29 cellular contexts compared by ENCODE assay signal in genomic region chr2:62277688-62278087, GRCh38.
"Had no signal": no experiment of that assay in that cellular context is flagged by ENCODE, and none has a peak within 500 bp of the region (broad histone marks: within the 10 kb centered on the region; RNA-seq: fewer than 3 reads in every experiment).

No MANE protein-coding gene starts in this region.

- ATAC-seq: activated CD8-positive, alpha-beta T cell treated with anti-CD3 and anti-CD28 coated beads for 36 hours; activated T-cell treated with anti-CD3 and anti-CD28 coated beads, Interleukin-2, amount 50 U/mL, for 72 hours; activated T-helper 17 cell treated with anti-CD3 and anti-CD28 coated beads, Interleukin-2, amount 50 U/mL, for 72 hours had no signal

- H3K27me3 ChIP-seq: ascending aorta, cardiac muscle cell, SJCRH30 had no signal

- H3K27ac ChIP-seq: ascending aorta, cardiac muscle cell, SJCRH30, SK-N-MC, WERI-Rb-1 had no signal

- H3K36me3 ChIP-seq: ascending aorta, cardiac muscle cell, SJCRH30, WERI-Rb-1 had no signal

- H3K4me3 ChIP-seq: ascending aorta, cardiac muscle cell, SJCRH30, SK-N-MC had no signal

- H3K4me1 ChIP-seq: ascending aorta, SJCRH30 had no signal

- DNase-seq: activated CD4-positive, alpha-beta T cell treated with anti-CD3 and anti-CD28 coated beads for 1 hour; activated CD4-positive, alpha-beta T cell treated with anti-CD3 and anti-CD28 coated beads for 48 hours; activated CD4-positive, CD25-positive, alpha-beta regulatory T cell; activated CD8-positive, alpha-beta T cell treated with anti-CD3 and anti-CD28 coated beads for 36 hours; activated effector memory CD4-positive, alpha-beta T cell treated with anti-CD3 and anti-CD28 coated beads, Interleukin-2, amount 50 U/mL, for 16 hours; activated naive CD4-positive, alpha-beta T cell treated with Interleukin-2 at 50 U/mL for 16 hours; activated naive CD8-positive, alpha-beta T cell treated with anti-CD3 and anti-CD28 coated beads, Interleukin-2, amount 10 ng/mL, durations not matched to agents 7 days and 5 days; activated T-cell treated with anti-CD3 and anti-CD28 coated beads, Interleukin-2, amount 50 U/mL, for 1 hour; activated T-cell treated with anti-CD3 and anti-CD28 coated beads, Interleukin-2, amount 50 U/mL, for 72 hours; amygdala; NCI-H1092 treated with DMSO at 0.1 percent for 48 hours; NCI-H1417; NCI-H146; NCI-H187; NCI-H2029 treated with DMSO at 0.1 percent for 48 hours; NCI-H2107; NCI-H2171; NCI-H510A; NCI-H526; NCI-H748 treated with DMSO at 0.1 percent for 48 hours; NK-92 treated with Interleukin-12 subunit alpha and Interleukin-12 subunit beta, amount 100 ng/mL, for 24 hours; Right ventricle myocardium superior; SJCRH30; T1000; WERI-Rb-1 had no signal
